In the genomic region with DNA sequence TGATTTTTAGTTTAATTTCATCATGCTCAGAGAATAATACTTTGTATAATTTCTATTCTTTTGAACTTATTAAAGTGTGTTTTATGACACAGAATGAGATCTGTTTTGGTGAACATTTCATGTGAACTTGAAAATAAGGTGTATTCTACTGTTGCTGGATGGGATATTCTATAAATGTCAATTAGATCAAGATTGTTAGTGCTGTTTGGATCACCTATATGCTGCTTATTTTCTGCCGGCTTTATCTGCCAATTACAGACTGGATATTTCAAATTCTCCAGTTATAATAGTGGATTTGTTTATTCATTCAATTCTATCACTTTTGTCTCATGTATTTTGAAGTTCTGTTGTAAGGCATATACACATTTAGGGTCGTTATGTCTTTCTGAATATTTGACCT, we compare ENCODE assay signal across 7 cellular contexts.
"Had no signal": no experiment of that assay in that cellular context is flagged by ENCODE, and none has a peak within 500 bp of the region (broad histone marks: within the 10 kb centered on the region; RNA-seq: fewer than 3 reads in every experiment).

No MANE protein-coding gene starts in this region.

- H3K27ac Mint-ChIP-seq: IgD-negative memory B cell had no signal

- H3K27ac ChIP-seq: HL-60 had no signal

- H3K4me3 Mint-ChIP-seq: IgD-negative memory B cell had no signal

- FAIRE-seq: HTR-8/SVneo, K562 had no signal

- DNase-seq: IMR-90, KBM-7, KG1 had no signal

- H3K27me3 Mint-ChIP-seq: IgD-negative memory B cell had no signal

- H3K4me3 ChIP-seq: K562 had no signal

- ATAC-seq: K562 had no signal

- H3K4me1 Mint-ChIP-seq: IgD-negative memory B cell had no signal
